ENCODE assay signal across 39 cellular contexts in the genomic region with DNA sequence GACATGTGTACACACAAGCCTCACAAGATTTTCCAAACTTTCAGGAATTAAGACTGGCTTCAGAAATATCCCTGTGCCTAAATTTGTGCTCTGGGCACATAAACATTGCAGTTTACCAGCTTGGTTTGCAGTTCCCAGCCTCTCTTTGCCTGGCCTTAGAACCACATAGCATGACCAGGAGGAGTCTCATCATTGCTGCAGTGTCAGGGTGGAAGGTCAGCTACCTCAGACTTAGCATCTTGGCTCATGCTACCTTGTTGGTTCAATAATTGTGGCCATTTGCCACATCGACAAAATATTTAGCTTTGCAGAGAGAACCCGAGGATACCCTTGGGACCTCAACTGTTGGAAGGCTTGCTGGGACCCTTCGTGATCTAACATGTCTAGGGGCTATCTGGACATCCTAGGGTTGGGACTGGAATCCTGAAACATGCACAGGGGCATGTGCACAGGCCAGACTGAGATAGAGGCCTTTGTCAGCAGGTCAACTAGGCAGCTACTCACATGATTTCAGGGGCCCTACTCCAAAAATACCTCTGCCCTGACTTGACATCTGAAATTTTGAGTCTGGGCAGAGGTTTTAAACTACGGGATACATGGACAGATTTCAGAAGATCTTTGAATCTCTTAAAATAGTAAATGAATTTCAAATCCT. TPM values are rescaled to one million over a fixed set of nuclear protein-coding genes. Genes with fewer than 3 reads are reported as not detected.
"Had no signal": no experiment of that assay in that cellular context is flagged by ENCODE, and none has a peak within 500 bp of the region (broad histone marks: within the 10 kb centered on the region; RNA-seq: fewer than 3 reads in every experiment).

No MANE protein-coding gene starts in this region.

- H3K36me3 Mint-ChIP-seq: activated CD4-positive, alpha-beta memory T cell treated with anti-CD3 and anti-CD28 coated beads for 36 hours; activated naive CD4-positive, alpha-beta T cell treated with anti-CD3 and anti-CD28 coated beads, Interleukin-2, amount 50 U/mL, for 72 hours; activated naive CD8-positive, alpha-beta T cell treated with anti-CD3 and anti-CD28 coated beads for 36 hours; brain had no signal

- DNase-seq: activated B cell treated with CpG ODN at 0.5 μM for 24 hours; activated CD4-positive, alpha-beta memory T cell treated with anti-CD3 and anti-CD28 coated beads for 36 hours; activated CD4-positive, alpha-beta T cell treated with anti-CD3 and anti-CD28 coated beads for 4 hours; activated CD4-positive, alpha-beta T cell treated with anti-CD3 and anti-CD28 coated beads, Interleukin-2, amount 10 ng/mL, durations not matched to agents 24 days and 14 days; activated CD4-positive, alpha-beta T cell treated with anti-CD3 and anti-CD28 coated beads, Interleukin-2, amount 50 U/mL, for 1 hour; activated CD4-positive, alpha-beta T cell treated with anti-CD3 and anti-CD28 coated beads, Interleukin-2, amount 50 U/mL, for 4 hours; activated CD4-positive, CD25-positive, alpha-beta regulatory T cell treated with anti-CD3 and anti-CD28 coated beads, Interleukin-2, amount 50 U/mL, for 72 hours; activated CD8-positive, alpha-beta memory T cell treated with anti-CD3 and anti-CD28 coated beads, Interleukin-2, amount 50 U/mL, for 4 hours; activated CD8-positive, alpha-beta T cell treated with anti-CD3 and anti-CD28 coated beads for 36 hours; activated effector memory CD4-positive, alpha-beta T cell treated with anti-CD3 and anti-CD28 coated beads, Interleukin-2, amount 50 U/mL, for 16 hours; activated gamma-delta T cell treated with Interleukin-2 at 50 U/mL for 16 hours; activated naive CD4-positive, alpha-beta T cell; activated naive CD4-positive, alpha-beta T cell treated with anti-CD3 and anti-CD28 coated beads for 36 hours; activated naive CD4-positive, alpha-beta T cell treated with anti-CD3 and anti-CD28 coated beads, Interleukin-2, amount 50 U/mL, for 16 hours; activated naive CD8-positive, alpha-beta T cell treated with anti-CD3 and anti-CD28 coated beads for 36 hours; activated T-cell treated with anti-CD3 and anti-CD28 coated beads for 4 hours; activated T-cell treated with anti-CD3 and anti-CD28 coated beads, Interleukin-2, amount 50 U/mL, for 1 hour; activated T-cell treated with anti-CD3 and anti-CD28 coated beads, Interleukin-2, amount 50 U/mL, for 4 hours; activated T-cell treated with anti-CD3 and anti-CD28 coated beads, Interleukin-2, amount 50 U/mL, for 72 hours; adrenal gland; amniotic stem cell; aorta; caudate nucleus; cerebellar nuclear complex; T-helper 1 cell; T-helper 2 cell; T-helper 9 cell had no signal

- H3K4me1 Mint-ChIP-seq: activated B cell treated with CpG ODN at 0.5 μM for 24 hours; activated CD4-positive, alpha-beta T cell treated with anti-CD3 and anti-CD28 coated beads, Interleukin-2, amount 10 ng/mL, durations not matched to agents 24 days and 14 days; activated naive CD8-positive, alpha-beta T cell treated with anti-CD3 and anti-CD28 coated beads for 36 hours; activated T-helper 17 cell treated with anti-CD3 and anti-CD28 coated beads, Interleukin-2, amount 50 U/mL, for 72 hours; central memory CD8-positive, alpha-beta T cell had no signal

- H3K9me3 ChIP-seq: adrenal gland had no signal

- H3K27ac ChIP-seq: adrenal gland, cardiac muscle cell, VCaP had no signal

- H3K4me3 Mint-ChIP-seq: activated B cell treated with CpG ODN at 0.5 μM for 24 hours; activated CD4-positive, alpha-beta memory T cell treated with anti-CD3 and anti-CD28 coated beads for 36 hours; activated CD4-positive, alpha-beta T cell treated with anti-CD3 and anti-CD28 coated beads, Interleukin-2, amount 10 ng/mL, durations not matched to agents 24 days and 14 days; activated CD8-positive, alpha-beta T cell treated with anti-CD3 and anti-CD28 coated beads for 36 hours; activated naive CD4-positive, alpha-beta T cell treated with anti-CD3 and anti-CD28 coated beads for 36 hours; activated naive CD8-positive, alpha-beta T cell treated with anti-CD3 and anti-CD28 coated beads for 36 hours; activated T-cell treated with anti-CD3 and anti-CD28 coated beads, Interleukin-2, amount 50 U/mL, for 4 hours; activated T-cell treated with anti-CD3 and anti-CD28 coated beads, Interleukin-2, amount 50 U/mL, for 72 hours; activated T-helper 1 cell treated with anti-CD3 and anti-CD28 coated beads, Interleukin-12 subunit alpha, Interleukin-12 subunit beta, Interleukin-2, Interleukin-4 antibody, amounts not matched to agents 30 ng/mL and 10 ng/mL and 1 ng/mL, durations not matched to agents 14 hours and 24 hours and 36 hours; activated T-helper 17 cell treated with anti-CD3 and anti-CD28 coated beads, Interleukin-2, amount 50 U/mL, for 72 hours; brain; central memory CD8-positive, alpha-beta T cell; T-helper 1 cell treated with Interleukin-12 subunit alpha and Interleukin-12 subunit beta and Interleukin-4 antibody, amounts not matched to agents 30 μg/mL and 1 μg/mL, for 36 hours; T-helper 2 cell treated with Interferon-gamma antibody and Interleukin-4, amounts not matched to agents 5 μg/mL and 100 μg/mL, for 36 hours had no signal

- H3K4me1 ChIP-seq: adrenal gland had no signal

- H3K36me3 ChIP-seq: adrenal gland, cardiac muscle cell had no signal

- H3K4me3 ChIP-seq: adrenal gland, cardiac muscle cell had no signal

- H3K27me3 ChIP-seq: cardiac muscle cell had no signal

- H3K9me3 Mint-ChIP-seq: activated B cell treated with CpG ODN at 0.5 μM for 24 hours; activated CD4-positive, alpha-beta memory T cell treated with anti-CD3 and anti-CD28 coated beads for 36 hours; activated CD8-positive, alpha-beta T cell treated with anti-CD3 and anti-CD28 coated beads for 36 hours; activated naive CD4-positive, alpha-beta T cell treated with anti-CD3 and anti-CD28 coated beads for 36 hours; activated naive CD8-positive, alpha-beta T cell treated with anti-CD3 and anti-CD28 coated beads for 36 hours; activated T-cell treated with anti-CD3 and anti-CD28 coated beads, Interleukin-2, amount 50 U/mL, for 4 hours; activated T-helper 1 cell treated with anti-CD3 and anti-CD28 coated beads, Interleukin-12 subunit alpha, Interleukin-12 subunit beta, Interleukin-2, Interleukin-4 antibody, amounts not matched to agents 30 ng/mL and 10 ng/mL and 1 ng/mL, durations not matched to agents 14 hours and 24 hours and 36 hours; activated T-helper 17 cell treated with anti-CD3 and anti-CD28 coated beads, Interleukin-2, amount 50 U/mL, for 72 hours; central memory CD8-positive, alpha-beta T cell; T-helper 1 cell treated with Interleukin-12 subunit alpha and Interleukin-12 subunit beta and Interleukin-4 antibody, amounts not matched to agents 30 μg/mL and 1 μg/mL, for 36 hours; T-helper 2 cell treated with Interferon-gamma antibody and Interleukin-4, amounts not matched to agents 5 μg/mL and 100 μg/mL, for 36 hours had no signal

- ATAC-seq: activated CD8-positive, alpha-beta T cell treated with anti-CD3 and anti-CD28 coated beads for 36 hours; activated naive CD4-positive, alpha-beta T cell treated with anti-CD3 and anti-CD28 coated beads, Interleukin-2, amount 50 U/mL, for 72 hours; activated T-cell treated with anti-CD3 and anti-CD28 coated beads, Interleukin-2, amount 50 U/mL, for 4 hours; activated T-cell treated with anti-CD3 and anti-CD28 coated beads, Interleukin-2, amount 50 U/mL, for 72 hours; activated T-helper 17 cell treated with anti-CD3 and anti-CD28 coated beads, Interleukin-2, amount 50 U/mL, for 72 hours had no signal

- FAIRE-seq: bronchial epithelial cell, TTC549 had no signal

- H3K27ac Mint-ChIP-seq: activated B cell treated with CpG ODN at 0.5 μM for 24 hours; activated CD4-positive, alpha-beta memory T cell treated with anti-CD3 and anti-CD28 coated beads for 36 hours; activated CD4-positive, alpha-beta T cell treated with anti-CD3 and anti-CD28 coated beads, Interleukin-2, amount 10 ng/mL, durations not matched to agents 24 days and 14 days; activated CD8-positive, alpha-beta T cell treated with anti-CD3 and anti-CD28 coated beads for 36 hours; activated naive CD4-positive, alpha-beta T cell treated with anti-CD3 and anti-CD28 coated beads for 36 hours; activated naive CD4-positive, alpha-beta T cell treated with anti-CD3 and anti-CD28 coated beads, Interleukin-2, amount 50 U/mL, for 72 hours; activated naive CD8-positive, alpha-beta T cell treated with anti-CD3 and anti-CD28 coated beads for 36 hours; activated T-cell treated with anti-CD3 and anti-CD28 coated beads, Interleukin-2, amount 50 U/mL, for 72 hours; activated T-helper 1 cell treated with anti-CD3 and anti-CD28 coated beads, Interleukin-12 subunit alpha, Interleukin-12 subunit beta, Interleukin-2, Interleukin-4 antibody, amounts not matched to agents 30 ng/mL and 10 ng/mL and 1 ng/mL, durations not matched to agents 14 hours and 24 hours and 36 hours; activated T-helper 17 cell treated with anti-CD3 and anti-CD28 coated beads, Interleukin-2, amount 50 U/mL, for 72 hours; brain; T-helper 1 cell treated with Interleukin-12 subunit alpha and Interleukin-12 subunit beta and Interleukin-4 antibody, amounts not matched to agents 30 μg/mL and 1 μg/mL, for 36 hours; T-helper 2 cell treated with Interferon-gamma antibody and Interleukin-4, amounts not matched to agents 5 μg/mL and 100 μg/mL, for 36 hours had no signal

RNA-seq across cellular contexts. Expression of a gene that starts 8.0 kb away (rescaled TPM):
- total RNA-seq: activated B cell treated with CpG ODN at 0.5 μM for 24 hours; activated CD4-positive, alpha-beta memory T cell treated with anti-CD3 and anti-CD28 coated beads for 36 hours; activated CD8-positive, alpha-beta memory T cell treated with anti-CD3 and anti-CD28 coated beads for 36 hours; activated CD8-positive, alpha-beta T cell treated with anti-CD3 and anti-CD28 coated beads for 36 hours; activated naive CD4-positive, alpha-beta T cell treated with anti-CD3 and anti-CD28 coated beads for 36 hours; activated naive CD4-positive, alpha-beta T cell treated with anti-CD3 and anti-CD28 coated beads, Interleukin-2, amount 50 U/mL, for 72 hours; activated naive CD8-positive, alpha-beta T cell treated with anti-CD3 and anti-CD28 coated beads for 36 hours; activated T-cell treated with anti-CD3 and anti-CD28 coated beads, Interleukin-2, amount 50 U/mL, for 4 hours; activated T-cell treated with anti-CD3 and anti-CD28 coated beads, Interleukin-2, amount 50 U/mL, for 72 hours; activated T-helper 1 cell treated with anti-CD3 and anti-CD28 coated beads, Interleukin-12 subunit alpha, Interleukin-12 subunit beta, Interleukin-2, Interleukin-4 antibody, amounts not matched to agents 30 ng/mL and 10 ng/mL and 1 ng/mL, durations not matched to agents 14 hours and 24 hours and 36 hours; activated T-helper 17 cell treated with anti-CD3 and anti-CD28 coated beads, Interleukin-2, amount 50 U/mL, for 72 hours; adrenal gland; aorta; bronchial epithelial cell had no signal
- polyA plus RNA-seq: adrenal gland, aorta had no signal

RNA-seq across cellular contexts. Expression of a gene that starts 38.6 kb away (rescaled TPM):
- total RNA-seq: activated B cell treated with CpG ODN at 0.5 μM for 24 hours; activated CD4-positive, alpha-beta memory T cell treated with anti-CD3 and anti-CD28 coated beads for 36 hours; activated CD4-positive, alpha-beta T cell treated with anti-CD3 and anti-CD28 coated beads, Interleukin-2, amount 10 ng/mL, durations not matched to agents 24 days and 14 days; activated CD8-positive, alpha-beta T cell treated with anti-CD3 and anti-CD28 coated beads for 36 hours; activated naive CD4-positive, alpha-beta T cell treated with anti-CD3 and anti-CD28 coated beads for 36 hours; activated naive CD8-positive, alpha-beta T cell treated with anti-CD3 and anti-CD28 coated beads for 36 hours; activated T-cell treated with anti-CD3 and anti-CD28 coated beads, Interleukin-2, amount 50 U/mL, for 4 hours; activated T-cell treated with anti-CD3 and anti-CD28 coated beads, Interleukin-2, amount 50 U/mL, for 72 hours; activated T-helper 1 cell treated with anti-CD3 and anti-CD28 coated beads, Interleukin-12 subunit alpha, Interleukin-12 subunit beta, Interleukin-2, Interleukin-4 antibody, amounts not matched to agents 30 ng/mL and 10 ng/mL and 1 ng/mL, durations not matched to agents 14 hours and 24 hours and 36 hours; cardiac muscle cell had no signal
- polyA plus RNA-seq: adrenal gland, aorta had no signal
